Comparison of ENCODE assay signal across 8 cellular contexts in genomic region chr10:22816298-22816653, GRCh38.
DNase-seq lines count a peak whose midpoint lies in the region; ATAC-seq and TF ChIP-seq lines count a peak whose summit lies in the region.

No MANE protein-coding gene starts in this region.

- H3K23ac ChIP-seq in H9 (ENCODE audit: insufficient read length, low read depth, low read length): no peak overlapping the region

- H3K4me1 Mint-ChIP-seq in H9: peaks cover 1% of the 10 kb centered on the region in 2 experiments; a peak in 3 of 4 replicates

- no peaks in the 10 kb centered on the region for H4K20me1 ChIP-seq in H9 (ENCODE audit: control insufficient read depth, insufficient read depth, insufficient read length)

- H3K4me2 ChIP-seq in H9 (ENCODE audit: insufficient read depth, insufficient read length, low read length): no peak overlapping the region

- WGBS in H9 (ENCODE audit: extremely low coverage, insufficient read length, low lambda C conversion rate): no CpG with 5 or more reads among the region's 4 CpGs

- H3T11ph ChIP-seq in H9 (ENCODE audit: low read length): no peak overlapping the region

- no peak overlapping the region for H2BK5ac ChIP-seq in H9 (ENCODE audit: insufficient read length, low read length)

- H3K79me1 ChIP-seq in H9 (ENCODE audit: insufficient read depth, low read depth, low read length, poor library complexity, severe bottlenecking): no peaks in the 10 kb centered on the region

- no peak overlapping the region for H3K56ac ChIP-seq in H9 (ENCODE audit: insufficient read length, low read depth, low read length)

- no peaks in the 10 kb centered on the region for H3K9me3 Mint-ChIP-seq in H9

- H3K36me3 ChIP-seq in RWPE2 (ENCODE audit: low read depth): no peaks in the 10 kb centered on the region

- H3K23me2 ChIP-seq in H9 (ENCODE audit: insufficient read length, low read depth, low read length, poor library complexity, severe bottlenecking): no peaks in the 10 kb centered on the region

- H4K91ac ChIP-seq in H9 (ENCODE audit: insufficient read length, low read depth, low read length): no peak overlapping the region

- H2BK12ac ChIP-seq in H9 (ENCODE audit: insufficient read length, low read depth, low read length): no peak overlapping the region

- H3K14ac ChIP-seq in H9 (ENCODE audit: insufficient read depth, low read length): no peak overlapping the region

- H3K4me3 ChIP-seq in RWPE2 (ENCODE audit: severe bottlenecking) (no peak overlapping the region), fibroblast of the aortic adventitia (ENCODE audit: low read depth, low read length) (no peak overlapping the region)

- H3K27me3 Mint-ChIP-seq in H9 (ENCODE audit: low read depth): peaks cover 33% of the 10 kb centered on the region

- no peak overlapping the region for H4K5ac ChIP-seq in H9 (ENCODE audit: insufficient read length, low read depth, low read length)

- H3K9me3 ChIP-seq in RWPE2 (ENCODE audit: severe bottlenecking): no peaks in the 10 kb centered on the region
- H3K9me3 ChIP-seq in H9 (ENCODE audit: control insufficient read depth, low read depth, low read length): no peaks in the 10 kb centered on the region

- no peak for TF ChIP-seq CTCF in RWPE2 (IDR thresholded peaks at IDR 0.05; ENCODE audit: poor library complexity, severe bottlenecking)
- no peak for TF ChIP-seq CTCF in fibroblast of the aortic adventitia (IDR thresholded peaks at IDR 0.05; ENCODE audit: insufficient read depth, low read length)
- TF ChIP-seq CTCF in H9 (conservative IDR thresholded peaks at IDR 0.05): no peak

- H3K36me3 Mint-ChIP-seq in H9 (ENCODE audit: insufficient read depth in 1 of 3, low read depth in 3 of 3): no peaks in the 10 kb centered on the region

- no peaks in the 10 kb centered on the region for H3K79me2 ChIP-seq in H9 (ENCODE audit: insufficient read depth, low read length)

- H2BK15ac ChIP-seq in H9 (ENCODE audit: low read depth, low read length): no peak overlapping the region

- no peak overlapping the region for H3K9ac ChIP-seq in H9 (ENCODE audit: extremely low read depth, insufficient read length, low read length)

- H3K4ac ChIP-seq in H9 (ENCODE audit: low read depth, low read length): no peak overlapping the region

- no peak overlapping the region for H3K18ac ChIP-seq in H9 (ENCODE audit: insufficient read length, low read depth, low read length)

- DNase-seq in A172 (ENCODE audit: low spot score) (peak; percentile 99), RWPE2 (ENCODE audit: low spot score) (no peak), fibroblast of the aortic adventitia (ENCODE audit: low read depth) (peak; percentile 88), NCI-H1436 (lab: John Stamatoyannopoulos, UW) (no peak), H9 (no peak), Right ventricle myocardium superior (no peak)

- no peak overlapping the region for H2AFZ ChIP-seq in H9 (ENCODE audit: low read length)

- H4K8ac ChIP-seq in H9 (replicated peaks; ENCODE audit: insufficient read length, low read depth, low read length): no peak overlapping the region

- H3K27ac Mint-ChIP-seq in H9: no peak overlapping the region

- peaks cover 21% of the 10 kb centered on the region for H3K4me1 ChIP-seq in RWPE2 (ENCODE audit: insufficient read depth, poor library complexity, severe bottlenecking)
- H3K4me1 ChIP-seq in H9 (ENCODE audit: insufficient read depth, low read length): no peaks in the 10 kb centered on the region

- no peak overlapping the region for H3K4me3 Mint-ChIP-seq in H9

- H2AK5ac ChIP-seq in H9 (ENCODE audit: insufficient read length, low read length): no peak overlapping the region

- peak overlapping the region; percentile 77 for H3K27ac ChIP-seq in RWPE2 (ENCODE audit: poor library complexity, severe bottlenecking)
- H3K27ac ChIP-seq in H9 (ENCODE audit: insufficient read length, low read depth, low read length): no peak overlapping the region

- H2BK120ac ChIP-seq in H9 (ENCODE audit: low read depth, low read length, poor library complexity, severe bottlenecking): no peak overlapping the region

- H3K27me3 ChIP-seq in RWPE2 (ENCODE audit: insufficient read depth, poor library complexity, severe bottlenecking): no peaks in the 10 kb centered on the region
- H3K27me3 ChIP-seq in H9 (ENCODE audit: insufficient read depth, low read length): no peaks in the 10 kb centered on the region

- H2BK20ac ChIP-seq in H9 (ENCODE audit: low read depth, low read length, poor library complexity, severe bottlenecking): no peak overlapping the region

- ATAC-seq in GM19463 (IDR thresholded peaks at IDR 0.05; ENCODE audit: unreplicated experiment): peak; percentile 43
- ATAC-seq in RWPE2 (ENCODE audit: low read depth): peak; percentile 88
- no peak for ATAC-seq in GM19397 (IDR thresholded peaks at IDR 0.05; ENCODE audit: unreplicated experiment)
- ATAC-seq in Right ventricle myocardium superior (ENCODE audit: poor library complexity): no peak

- intact Hi-C loops in Right ventricle myocardium superior (cut with DNase I): no loop called here

Comparison
In these comparisons a context has a peak if more than half of its experiments do, and no peak if none do; other contexts are left out.
1. DNase-seq: peak in A172 (single experiment) and fibroblast of the aortic adventitia (single experiment); none in RWPE2 (single experiment), NCI-H1436 (single experiment), H9 (single experiment) and Right ventricle myocardium superior (single experiment).
2. ATAC-seq: peak in GM19463 (single experiment) and RWPE2 (single experiment); none in GM19397 (single experiment) and Right ventricle myocardium superior (single experiment).